In the genomic region with DNA sequence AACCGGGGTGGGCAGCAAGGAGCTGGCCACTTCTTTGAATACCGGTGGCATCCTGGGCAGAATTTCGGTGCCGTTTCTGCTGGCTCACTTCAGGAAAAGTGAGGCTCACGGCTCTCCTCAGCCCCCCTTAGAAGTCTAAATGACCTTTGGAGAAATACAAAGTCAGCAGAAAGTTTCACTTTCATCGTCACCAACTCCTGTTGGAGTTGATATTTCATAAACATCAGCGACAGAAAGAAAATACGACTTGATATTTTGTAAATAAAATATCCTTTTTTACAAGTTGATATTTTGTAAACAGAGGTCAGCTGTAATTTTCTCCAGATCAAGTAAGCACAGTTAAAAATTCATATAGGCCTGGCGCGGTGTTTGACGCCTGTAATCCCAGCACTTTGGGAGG, we compare ENCODE assay signal across 9 cellular contexts. TPM values are rescaled to one million over a fixed set of nuclear protein-coding genes. Genes with fewer than 3 reads are reported as not detected.
DNase-seq lines count a peak whose midpoint lies in the region; ATAC-seq, FAIRE-seq and TF ChIP-seq lines count a peak whose summit lies in the region.
"Had no signal": no experiment of that assay in that cellular context is flagged by ENCODE, and none has a peak within 500 bp of the region (broad histone marks: within the 10 kb centered on the region; RNA-seq: fewer than 3 reads in every experiment).

No MANE protein-coding gene starts in this region.

- POLR2A ChIA-PET in activated B cell treated with CpG ODN at 0.5 μM for 24 hours (lab: Charles Lee), result interaction anchor here (0.7 to 4.7 kb wide), 10 partner anchors 12 to 151 kb away, joined by 3 to 57 read pairs (median 6); partner anchors contain the start of genes ZNF174, ZNF200, ZNF263 and ZSCAN32

- H3K9me3 Mint-ChIP-seq in GM23338 (peaks cover 88% of the 10 kb centered on the region), activated B cell treated with CpG ODN at 0.5 μM for 24 hours (peaks cover 5% of the 10 kb centered on the region)

- peak overlapping the region; percentile 86; the same call in 1 of the 2 replicates for H3K27ac ChIP-seq in GM23338 (ENCODE audit: low read depth)
- peak overlapping the region; percentile 97 for H3K27ac ChIP-seq in right cardiac atrium (ENCODE audit: low read length)

- no peak for TF ChIP-seq CTCF in GM23338 (conservative IDR thresholded peaks at IDR 0.05; ENCODE audit: low read depth in 2 of 2)
- no peak for TF ChIP-seq CTCF in activated B cell treated with CpG ODN at 0.5 μM for 24 hours (IDR thresholded peaks at IDR 0.05)

- peaks cover 88% of the 10 kb centered on the region for H3K36me3 Mint-ChIP-seq in GM23338 (ENCODE audit: low read depth)
- H3K36me3 Mint-ChIP-seq in activated B cell treated with CpG ODN at 0.5 μM for 24 hours (ENCODE audit: low read depth), result peaks cover 54% of the 10 kb centered on the region

- H3K4me1 Mint-ChIP-seq in GM23338, result peaks cover 6% of the 10 kb centered on the region; the same call in 2 of the 3 replicates
- H3K4me1 Mint-ChIP-seq in activated B cell treated with CpG ODN at 0.5 μM for 24 hours, result peaks cover 26% of the 10 kb centered on the region

- peaks cover 7% of the 10 kb centered on the region for H3K9me3 ChIP-seq in right cardiac atrium (ENCODE audit: control insufficient read depth, low read length)
- peaks cover 21% of the 10 kb centered on the region for H3K9me3 ChIP-seq in skeletal muscle satellite cell (replicated peaks; ENCODE audit: low read length)

- no peak overlapping the region; the same call in 1 of the 2 replicates for H3K27ac Mint-ChIP-seq in GM23338
- H3K27ac Mint-ChIP-seq in activated B cell treated with CpG ODN at 0.5 μM for 24 hours, result peak overlapping the region; percentile 88

- peaks cover 22% of the 10 kb centered on the region for H3K9me2 ChIP-seq in GM23338 (ENCODE audit: insufficient read depth)

- CTCF ChIA-PET in activated B cell treated with CpG ODN at 0.5 μM for 24 hours (lab: Charles Lee), result no interaction called here

- H3K4me3 ChIP-seq in GM23338 (peak overlapping the region; percentile 69), right cardiac atrium (ENCODE audit: low read length) (peak overlapping the region; percentile 83), skeletal muscle satellite cell (ENCODE audit: low read length) (peak overlapping the region; percentile 83)

- WGBS in right cardiac atrium, result 62% methylated on average over 11 of the region's 11 CpGs

- peak overlapping the region; percentile 67; the same call in 1 of the 2 replicates for H2AFZ ChIP-seq in GM23338

- H3K27me3 ChIP-seq in GM23338 (ENCODE audit: insufficient read depth) (peaks cover 5% of the 10 kb centered on the region; the same call in 1 of the 2 replicates), right cardiac atrium (ENCODE audit: control insufficient read depth, insufficient read depth) (no peaks in the 10 kb centered on the region), skeletal muscle satellite cell (ENCODE audit: control insufficient read depth, insufficient read depth, low read length) (no peaks in the 10 kb centered on the region)

- H3K4me1 ChIP-seq in GM23338 (ENCODE audit: insufficient read depth) (no peaks in the 10 kb centered on the region; the same call in 1 of the 2 replicates), right cardiac atrium (ENCODE audit: control insufficient read depth, insufficient read depth, low read length) (no peaks in the 10 kb centered on the region), skeletal muscle satellite cell (ENCODE audit: control insufficient read depth, insufficient read depth, low read length) (peaks cover 10% of the 10 kb centered on the region)

- intact Hi-C loops in activated B cell treated with CpG ODN at 0.5 μM for 24 hours (cut with micrococcal nuclease), result loop anchor here (5.0 kb wide), 1 partner anchor 56 kb away; no protein-coding TSS in a partner anchor
- intact Hi-C loops in right cardiac atrium (cut with DNase I), result loop anchor here in 1 of 4 donors (10.0 kb wide), 1 partner anchor 99 kb away; the partner anchor contains the start of genes ZNF174 and ZSCAN32

- H3K4me3 Mint-ChIP-seq in GM23338 (peak overlapping the region; percentile 77), activated B cell treated with CpG ODN at 0.5 μM for 24 hours (peak overlapping the region; percentile 88)

- H3K9ac ChIP-seq in skeletal muscle satellite cell (ENCODE audit: low read depth, low read length), result peak overlapping the region; percentile 90

- H3K4me2 ChIP-seq in GM23338, result peak overlapping the region; percentile 89
- H3K4me2 ChIP-seq in skeletal muscle satellite cell (ENCODE audit: low read length), result peak overlapping the region; percentile 82

- FAIRE-seq in HTR-8/SVneo (lab: Jason Lieb, UNC), result no peak

- DNase-seq in GM23338 (ENCODE audit: low spot score), result no peak
- no peak for DNase-seq in activated B cell treated with CpG ODN at 0.5 μM for 24 hours
- DNase-seq in right cardiac atrium, result no peak
- no peak for DNase-seq in HTR-8/SVneo (ENCODE audit: insufficient read length, low spot score)
- DNase-seq in SKM-1 treated with dmso at 0.1 percent for 144 hours (lab: John Stamatoyannopoulos, UW; ENCODE audit: unreplicated experiment), result no peak
- no peak for DNase-seq in stimulated activated CD4-positive, alpha-beta T cell treated with anti-CD3 and anti-CD28 coated beads, Interleukin-2, amount 100 ng/mL, for 24 hours

- peaks cover 34% of the 10 kb centered on the region for H3K79me2 ChIP-seq in GM23338 (replicated peaks; ENCODE audit: insufficient read depth)

- ATAC-seq in GM23338 (no peak), activated B cell treated with CpG ODN at 0.5 μM for 24 hours (ENCODE audit: low read depth) (no peak), right cardiac atrium (no peak), HG03108 (IDR thresholded peaks at IDR 0.05; ENCODE audit: unreplicated experiment) (no peak)

- no peaks in the 10 kb centered on the region for H4K20me1 ChIP-seq in GM23338 (replicated peaks; ENCODE audit: insufficient read depth)

- H3K36me3 ChIP-seq in GM23338 (ENCODE audit: insufficient read depth) (peaks cover 33% of the 10 kb centered on the region), skeletal muscle satellite cell (ENCODE audit: insufficient read depth, low read length) (peaks cover 48% of the 10 kb centered on the region)

- peaks cover 8% of the 10 kb centered on the region; the same call in 1 of the 2 replicates for H3F3A ChIP-seq in GM23338 (replicated peaks; ENCODE audit: low read depth)

- H3K27me3 Mint-ChIP-seq in GM23338 (ENCODE audit: insufficient read depth, low read depth, poor library complexity) (peaks cover 19% of the 10 kb centered on the region), activated B cell treated with CpG ODN at 0.5 μM for 24 hours (no peaks in the 10 kb centered on the region)

TF ChIP-seq in GM23338, 12 proteins besides CTCF, POLR2A, EP300 and RAD21 (continues in another document):
- TF ChIP-seq POLR2AphosphoS5 (IDR thresholded peaks at IDR 0.05; ENCODE audit: low read depth) (no peak), JUNB (IDR thresholded peaks at IDR 0.05; ENCODE audit: unreplicated experiment) (no peak)

RNA-seq across cellular contexts. Expression of gene ZNF75A, which starts 0.8 kb away (rescaled TPM):
- total RNA-seq in GM23338 (2014; rRNA removed; shearing (Covaris generic)), result 31.3 and 36.9 TPM in 2 replicates
- polyA plus RNA-seq in GM23338 (2016; fragmentation: Nextera tagmentation; extraction: Ambion mirVana) (24.3 and 29.6 TPM in 2 replicates), right cardiac atrium (16.0 TPM)
- total RNA-seq in activated B cell treated with CpG ODN at 0.5 μM for 24 hours (84.0 and 97.9 TPM in 2 replicates), right cardiac atrium (10 to 100 TPM; 19.8 to 23.0 (median 21.5) TPM)
- 17.7 and 25.1 TPM in 2 replicates for total RNA-seq in skeletal muscle satellite cell (2012; rRNA removed)

RNA-seq across cellular contexts. Expression of gene TIGD7, which starts 0.8 kb away (rescaled TPM):
- 8.0 and 8.5 TPM in 2 replicates for total RNA-seq in GM23338 (2014; rRNA removed; shearing (Covaris generic))
- polyA plus RNA-seq in GM23338 (2016; fragmentation: Nextera tagmentation; extraction: Ambion mirVana) (3.9 and 4.1 TPM in 2 replicates), right cardiac atrium (3.5 TPM)
- total RNA-seq in activated B cell treated with CpG ODN at 0.5 μM for 24 hours (6.7 and 11.0 TPM in 2 replicates), right cardiac atrium (1 to 10 TPM; 5.1 to 8.7 (median 6.4) TPM)
- 2.8 and 4.6 TPM in 2 replicates for total RNA-seq in skeletal muscle satellite cell (2012; rRNA removed)

RNA-seq across cellular contexts. Expression of gene ZNF263, which starts 22.8 kb away (rescaled TPM):
- total RNA-seq in GM23338 (2014; rRNA removed; shearing (Covaris generic)), result 53.6 and 66.9 TPM in 2 replicates
- polyA plus RNA-seq in GM23338 (2016; fragmentation: Nextera tagmentation; extraction: Ambion mirVana) (9.2 and 9.7 TPM in 2 replicates), right cardiac atrium (8.3 TPM)
- total RNA-seq in activated B cell treated with CpG ODN at 0.5 μM for 24 hours (42.7 and 42.9 TPM in 2 replicates), right cardiac atrium (10 to 100 TPM; 10.5 to 17.8 (median 12.0) TPM)
- 28.2 and 37.8 TPM in 2 replicates for total RNA-seq in skeletal muscle satellite cell (2012; rRNA removed)

RNA-seq across cellular contexts. Expression of gene OR2C1, which starts 49.6 kb away (rescaled TPM):
- not detected in 2 replicates for total RNA-seq in GM23338 (2014; rRNA removed; shearing (Covaris generic))
- polyA plus RNA-seq in GM23338 (2016; fragmentation: Nextera tagmentation; extraction: Ambion mirVana), result not detected in 2 replicates
- 0.80 and 0.81 TPM in 2 replicates for total RNA-seq in activated B cell treated with CpG ODN at 0.5 μM for 24 hours
- under 1 TPM in 1 of 4 donors, not detected in 3; 0.21 TPM for total RNA-seq in right cardiac atrium
- polyA plus RNA-seq in right cardiac atrium, result not detected
- total RNA-seq in skeletal muscle satellite cell (2012; rRNA removed), result not detected in 2 replicates
- total RNA-seq: H4 had no signal

RNA-seq across cellular contexts. Expression of gene MEFV, which starts 49.6 kb away (rescaled TPM):
- 0.07 and 0.19 TPM in 2 replicates for total RNA-seq in GM23338 (2014; rRNA removed; shearing (Covaris generic))
- polyA plus RNA-seq in GM23338 (2016; fragmentation: Nextera tagmentation; extraction: Ambion mirVana), result not detected in 2 replicates
- total RNA-seq in activated B cell treated with CpG ODN at 0.5 μM for 24 hours, result not detected in 2 replicates
- total RNA-seq in right cardiac atrium, result 1 to 10 TPM in 3 of 4 donors, under 1 TPM in 1; 0.91 to 1.6 (median 1.6) TPM
- polyA plus RNA-seq in right cardiac atrium, result 0.32 TPM
- total RNA-seq in skeletal muscle satellite cell (2012; rRNA removed), result 0.22 and 0.25 TPM in 2 replicates
- total RNA-seq: H4 had no signal
